ENCODE assay signal across 27 cellular contexts in genomic region chrX:84735025-84735424, GRCh38.
DNase-seq lines count a peak whose midpoint lies in the region; ATAC-seq and TF ChIP-seq lines count a peak whose summit lies in the region.
"Had no signal": no experiment of that assay in that cellular context is flagged by ENCODE, and none has a peak within 500 bp of the region (broad histone marks: within the 10 kb centered on the region; RNA-seq: fewer than 3 reads in every experiment).

No MANE protein-coding gene starts in this region.

- H4K91ac ChIP-seq in mesenchymal stem cell (ENCODE audit: low read length), result no peak overlapping the region

- no peak overlapping the region for H2BK5ac ChIP-seq in mesenchymal stem cell (ENCODE audit: low read depth, low read length, poor library complexity, severe bottlenecking)

- H3K36me3 ChIP-seq in RWPE2 (ENCODE audit: low read depth), result no peaks in the 10 kb centered on the region
- H3K36me3 ChIP-seq in mesenchymal stem cell (ENCODE audit: control insufficient read depth in 1 of 2, insufficient read depth in 2 of 2, low read depth in 1 of 2, low read length in 2 of 2), result no peaks in the 10 kb centered on the region
- H3K36me3 ChIP-seq: brain microvascular endothelial cell, neural progenitor cell, right atrium auricular region, spleen, transverse colon had no signal

- no peak overlapping the region for H3K27ac Mint-ChIP-seq in activated CD4-positive, alpha-beta T cell treated with anti-CD3 and anti-CD28 coated beads, Interleukin-2, amount 10 ng/mL, durations not matched to agents 24 days and 14 days
- H3K27ac Mint-ChIP-seq in activated naive CD4-positive, alpha-beta T cell treated with anti-CD3 and anti-CD28 coated beads, Interleukin-2, amount 50 U/mL, for 72 hours, result no peak overlapping the region
- H3K27ac Mint-ChIP-seq: activated CD4-positive, alpha-beta T cell treated with anti-CD3 and anti-CD28 coated beads, Interleukin-2, amount 10 ng/mL, durations not matched to agents 7 days and 5 days; neural progenitor cell; T-helper 2 cell treated with Interferon-gamma antibody and Interleukin-4, amounts not matched to agents 5 μg/mL and 100 μg/mL, for 36 hours had no signal

- H3K9me3 Mint-ChIP-seq in activated CD4-positive, alpha-beta T cell treated with anti-CD3 and anti-CD28 coated beads, Interleukin-2, amount 10 ng/mL, durations not matched to agents 24 days and 14 days, result no peaks in the 10 kb centered on the region
- no peaks in the 10 kb centered on the region for H3K9me3 Mint-ChIP-seq in activated naive CD4-positive, alpha-beta T cell treated with anti-CD3 and anti-CD28 coated beads, Interleukin-2, amount 50 U/mL, for 72 hours
- H3K9me3 Mint-ChIP-seq: activated CD4-positive, alpha-beta T cell treated with anti-CD3 and anti-CD28 coated beads, Interleukin-2, amount 10 ng/mL, durations not matched to agents 7 days and 5 days; activated T-cell treated with anti-CD3 and anti-CD28 coated beads, Interleukin-2, amount 50 U/mL, for 4 hours; neural progenitor cell; T-helper 2 cell treated with Interferon-gamma antibody and Interleukin-4, amounts not matched to agents 5 μg/mL and 100 μg/mL, for 36 hours had no signal

- no peaks in the 10 kb centered on the region for H3K4me1 Mint-ChIP-seq in activated CD4-positive, alpha-beta T cell treated with anti-CD3 and anti-CD28 coated beads, Interleukin-2, amount 10 ng/mL, durations not matched to agents 24 days and 14 days
- H3K4me1 Mint-ChIP-seq: activated CD4-positive, alpha-beta T cell treated with anti-CD3 and anti-CD28 coated beads, Interleukin-2, amount 10 ng/mL, durations not matched to agents 7 days and 5 days had no signal

- no peaks in the 10 kb centered on the region for H3K27me3 Mint-ChIP-seq in activated CD4-positive, alpha-beta T cell treated with anti-CD3 and anti-CD28 coated beads, Interleukin-2, amount 10 ng/mL, durations not matched to agents 24 days and 14 days
- H3K27me3 Mint-ChIP-seq: activated CD4-positive, alpha-beta T cell treated with anti-CD3 and anti-CD28 coated beads, Interleukin-2, amount 10 ng/mL, durations not matched to agents 7 days and 5 days had no signal

- no peak overlapping the region for H3K4ac ChIP-seq in mesenchymal stem cell (ENCODE audit: low read depth in 1 of 2, low read length in 2 of 2)

- H3K4me1 ChIP-seq in RWPE2 (ENCODE audit: insufficient read depth, poor library complexity, severe bottlenecking) (peaks cover 10% of the 10 kb centered on the region), mesenchymal stem cell (ENCODE audit: control insufficient read depth, insufficient read depth, low read depth, low read length) (no peaks in the 10 kb centered on the region)
- H3K4me1 ChIP-seq: neural progenitor cell, parathyroid adenoma, right atrium auricular region, spleen, transverse colon had no signal

- no peak overlapping the region for H3K23ac ChIP-seq in mesenchymal stem cell (ENCODE audit: low read length in 2 of 2)

- no peaks in the 10 kb centered on the region for H3K9me3 ChIP-seq in RWPE2 (ENCODE audit: severe bottlenecking)
- H3K9me3 ChIP-seq in mesenchymal stem cell (ENCODE audit: control insufficient read depth, low read length), result no peaks in the 10 kb centered on the region
- H3K9me3 ChIP-seq: right atrium auricular region, spleen, transverse colon had no signal

- no peak overlapping the region for H2AFZ ChIP-seq in mesenchymal stem cell (ENCODE audit: low read depth, low read length)
- H2AFZ ChIP-seq: neural progenitor cell, parathyroid adenoma had no signal

- H3K18ac ChIP-seq in mesenchymal stem cell (ENCODE audit: low read depth in 1 of 2, low read length in 2 of 2), result no peak overlapping the region

- H3K4me3 ChIP-seq in RWPE2 (ENCODE audit: severe bottlenecking) (no peak overlapping the region), choroid plexus epithelial cell (ENCODE audit: low read depth, low read length) (no peak overlapping the region), mesenchymal stem cell (ENCODE audit: insufficient read depth in 1 of 2, low read depth in 1 of 2, low read length in 2 of 2) (no peak overlapping the region)
- H3K4me3 ChIP-seq: neural progenitor cell, right atrium auricular region, spleen, transverse colon had no signal

- intact Hi-C loops in activated CD4-positive, alpha-beta T cell treated with anti-CD3 and anti-CD28 coated beads, Interleukin-2, amount 10 ng/mL, durations not matched to agents 24 days and 14 days (cut with micrococcal nuclease), result no loop called here

- no peaks in the 10 kb centered on the region for H3K79me1 ChIP-seq in mesenchymal stem cell (replicated peaks; ENCODE audit: low read length, poor library complexity, severe bottlenecking)

- no peak overlapping the region for H3K4me2 ChIP-seq in mesenchymal stem cell (ENCODE audit: low read length, poor library complexity, severe bottlenecking)
- H3K4me2 ChIP-seq: neural progenitor cell had no signal

- H3K4me3 Mint-ChIP-seq in activated CD4-positive, alpha-beta T cell treated with anti-CD3 and anti-CD28 coated beads, Interleukin-2, amount 10 ng/mL, durations not matched to agents 24 days and 14 days, result no peak overlapping the region
- H3K4me3 Mint-ChIP-seq: activated CD4-positive, alpha-beta T cell treated with anti-CD3 and anti-CD28 coated beads, Interleukin-2, amount 10 ng/mL, durations not matched to agents 7 days and 5 days; activated T-cell treated with anti-CD3 and anti-CD28 coated beads, Interleukin-2, amount 50 U/mL, for 4 hours; neural progenitor cell; T-helper 2 cell treated with Interferon-gamma antibody and Interleukin-4, amounts not matched to agents 5 μg/mL and 100 μg/mL, for 36 hours had no signal

- H3K14ac ChIP-seq in mesenchymal stem cell (ENCODE audit: low read length in 2 of 2), result no peak overlapping the region

- no peak for TF ChIP-seq CTCF in RWPE2 (IDR thresholded peaks at IDR 0.05; ENCODE audit: poor library complexity, severe bottlenecking)
- no peak for TF ChIP-seq CTCF in choroid plexus epithelial cell (conservative IDR thresholded peaks at IDR 0.05; ENCODE audit: low read depth, low read length)
- TF ChIP-seq CTCF in GM10266 (IDR thresholded peaks at IDR 0.05; ENCODE audit: control insufficient read depth, insufficient read depth, low read depth, missing control alignments), result no peak

- no peak overlapping the region for H2BK12ac ChIP-seq in mesenchymal stem cell (ENCODE audit: low read length in 2 of 2)

- DNase-seq in HT-29 (ENCODE audit: low spot score) (peak; percentile 53), RWPE2 (ENCODE audit: low spot score) (peak; percentile 40), choroid plexus epithelial cell (ENCODE audit: low read depth) (peak; percentile 33), mesenchymal stem cell (peak; percentile 16), GM10266 (ENCODE audit: extremely low spot score) (no peak)
- DNase-seq in activated CD4-positive, CD25-positive, alpha-beta regulatory T cell treated with anti-CD3 and anti-CD28 coated beads, Interleukin-2, amount 50 U/mL, for 72 hours, result no peak
- DNase-seq in activated CD4-positive, alpha-beta T cell treated with anti-CD3 and anti-CD28 coated beads, Interleukin-2, amount 10 ng/mL, durations not matched to agents 24 days and 14 days, result no peak
- no peak for DNase-seq in activated naive CD4-positive, alpha-beta T cell treated with anti-CD3 and anti-CD28 coated beads, Interleukin-2, amount 50 U/mL, for 72 hours (ENCODE audit: low spot score in 2 of 2)
- DNase-seq: activated CD4-positive, alpha-beta T cell treated with anti-CD3 and anti-CD28 coated beads, Interleukin-2, amount 10 ng/mL, durations not matched to agents 7 days and 5 days; activated T-cell treated with anti-CD3 and anti-CD28 coated beads, Interleukin-2, amount 50 U/mL, for 4 hours; brain microvascular endothelial cell; effector CD8-positive, alpha-beta T cell; erythroblast; foreskin melanocyte; mesendoderm; NCI-H1048; NCI-H1694 treated with DMSO at 0.1 percent for 48 hours; NCI-H2171; NCI-H526; spleen; transverse colon had no signal

- H2BK15ac ChIP-seq in mesenchymal stem cell (ENCODE audit: low read depth, poor library complexity, severe bottlenecking), result no peak overlapping the region

- no peak overlapping the region for H3K9ac ChIP-seq in mesenchymal stem cell (ENCODE audit: low read length)
- H3K9ac ChIP-seq: neural progenitor cell, parathyroid adenoma had no signal

- no peak overlapping the region for H2AK5ac ChIP-seq in mesenchymal stem cell (ENCODE audit: low read length, severe bottlenecking)

- H2BK120ac ChIP-seq in mesenchymal stem cell (ENCODE audit: low read depth, low read length), result no peak overlapping the region

- WGBS in mesenchymal stem cell, result no CpG with 5 or more reads among the region's 3 CpGs

- peak overlapping the region; percentile 32 for H3K27ac ChIP-seq in RWPE2 (ENCODE audit: poor library complexity, severe bottlenecking)
- no peak overlapping the region for H3K27ac ChIP-seq in mesenchymal stem cell (ENCODE audit: low read length, poor library complexity, severe bottlenecking)
- H3K27ac ChIP-seq: brain microvascular endothelial cell, neural progenitor cell, parathyroid adenoma, right atrium auricular region, RWPE1, spleen, transverse colon, VCaP had no signal

- H3K36me3 Mint-ChIP-seq in activated CD4-positive, alpha-beta T cell treated with anti-CD3 and anti-CD28 coated beads, Interleukin-2, amount 10 ng/mL, durations not matched to agents 24 days and 14 days (ENCODE audit: low read depth), result no peaks in the 10 kb centered on the region
- H3K36me3 Mint-ChIP-seq in activated naive CD4-positive, alpha-beta T cell treated with anti-CD3 and anti-CD28 coated beads, Interleukin-2, amount 50 U/mL, for 72 hours, result no peaks in the 10 kb centered on the region
- H3K36me3 Mint-ChIP-seq: neural progenitor cell had no signal

- no peak overlapping the region for H4K8ac ChIP-seq in mesenchymal stem cell (ENCODE audit: low read length)

- ATAC-seq in RWPE2 (ENCODE audit: low read depth), result peak; percentile 79
- ATAC-seq in activated naive CD4-positive, alpha-beta T cell treated with anti-CD3 and anti-CD28 coated beads, Interleukin-2, amount 50 U/mL, for 72 hours, result no peak
- ATAC-seq: activated T-cell treated with anti-CD3 and anti-CD28 coated beads, Interleukin-2, amount 50 U/mL, for 4 hours had no signal

- H3K27me3 ChIP-seq in RWPE2 (ENCODE audit: insufficient read depth, poor library complexity, severe bottlenecking) (no peaks in the 10 kb centered on the region), mesenchymal stem cell (ENCODE audit: control insufficient read depth in 1 of 2, insufficient read depth in 1 of 2, low read length in 2 of 2) (peaks cover 0 to 4% of the 10 kb centered on the region in 2 experiments)
- H3K27me3 ChIP-seq: brain microvascular endothelial cell, neural progenitor cell, right atrium auricular region, spleen, transverse colon had no signal

Comparison
In these comparisons a context has a peak if more than half of its experiments do, and no peak if none do; other contexts are left out.
1. DNase-seq: peak in HT-29 (single experiment), RWPE2 (single experiment), choroid plexus epithelial cell (single experiment) and mesenchymal stem cell (single experiment); none in activated CD4-positive, CD25-positive, alpha-beta regulatory T cell treated with anti-CD3 and anti-CD28 coated beads, Interleukin-2, amount 50 U/mL, for 72 hours (single experiment), activated CD4-positive, alpha-beta T cell treated with anti-CD3 and anti-CD28 coated beads, Interleukin-2, amount 10 ng/mL, durations not matched to agents 24 days and 14 days (single experiment), GM10266 (single experiment) and activated naive CD4-positive, alpha-beta T cell treated with anti-CD3 and anti-CD28 coated beads, Interleukin-2, amount 50 U/mL, for 72 hours (0 of 2).